In genomic region chr22:17775781-17776470, GRCh38 we compare ENCODE assay signal across 16 cellular contexts. TPM values are rescaled to one million over a fixed set of nuclear protein-coding genes. Genes with fewer than 3 reads are reported as not detected.
A peak's percentile ranks its signal among the peaks of the same experiment; 100 is the strongest.
DNase-seq lines count a peak whose midpoint lies in the region; ATAC-seq and TF ChIP-seq lines count a peak whose summit lies in the region.
"Had no signal": no experiment of that assay in that cellular context is flagged by ENCODE, and none has a peak within 500 bp of the region (broad histone marks: within the 10 kb centered on the region; RNA-seq: fewer than 3 reads in every experiment).

No MANE protein-coding gene starts in this region.

- H3K9me3 ChIP-seq in OCI-LY3 (ENCODE audit: insufficient read depth, low read length): no peaks in the 10 kb centered on the region
- H3K9me3 ChIP-seq in effector memory CD4-positive, alpha-beta T cell (ENCODE audit: control insufficient read depth, low read length): no peaks in the 10 kb centered on the region
- H3K9me3 ChIP-seq in spleen: no peaks in the 10 kb centered on the region
- no peaks in the 10 kb centered on the region for H3K9me3 ChIP-seq in SK-N-SH
- H3K9me3 ChIP-seq: pancreas, testis had no signal

- H3K27ac ChIP-seq in OCI-LY3 (ENCODE audit: low read length) (peak overlapping the region; percentile 49; the same call in 1 of the 2 replicates), spleen (peak overlapping the region in 7 of 8 donors; percentile 89 to 98 (median 93)), SK-N-SH (ENCODE audit: low read depth in 2 of 2, low read length in 1 of 2) (no peak overlapping the region)
- peak overlapping the region; percentile 95 for H3K27ac ChIP-seq in effector memory CD4-positive, alpha-beta T cell (ENCODE audit: insufficient read depth, low read length, poor library complexity, severe bottlenecking)
- H3K27ac ChIP-seq: RWPE1, testis had no signal

- TF ChIP-seq CTCF in OCI-LY3 (IDR thresholded peaks at IDR 0.05; ENCODE audit: low read depth, low read length) (no peak), spleen (IDR thresholded peaks at IDR 0.05 in 8 of 11, conservative IDR thresholded peaks at IDR 0.05 in 3 of 11) (no peak), SK-N-SH (IDR thresholded peaks at IDR 0.05) (no peak)

- H3K27me3 ChIP-seq in OCI-LY3 (ENCODE audit: low read depth, low read length) (no peaks in the 10 kb centered on the region), spleen (replicated peaks in 1 of 7) (no peaks in the 10 kb centered on the region), SK-N-SH (ENCODE audit: insufficient read depth) (no peaks in the 10 kb centered on the region)
- H3K27me3 ChIP-seq in effector memory CD4-positive, alpha-beta T cell (replicated peaks; ENCODE audit: control insufficient read depth, insufficient read depth, low read length, poor library complexity, severe bottlenecking): no peaks in the 10 kb centered on the region
- H3K27me3 ChIP-seq: pancreas, testis had no signal

- peaks cover 70% of the 10 kb centered on the region for H3K4me1 ChIP-seq in OCI-LY3 (ENCODE audit: low read length)
- H3K4me1 ChIP-seq in effector memory CD4-positive, alpha-beta T cell (ENCODE audit: control insufficient read depth, insufficient read depth, low read length, poor library complexity, severe bottlenecking): peaks cover 74% of the 10 kb centered on the region
- peaks cover 66 to 96% (median 88%) of the 10 kb centered on the region in 6 donors for H3K4me1 ChIP-seq in spleen
- H3K4me1 ChIP-seq in SK-N-SH (ENCODE audit: control insufficient read depth in 1 of 2, insufficient read depth in 2 of 2, low read depth in 1 of 2, low read length in 1 of 2): peaks cover 12 to 37% of the 10 kb centered on the region in 2 experiments; a peak in 2 of 4 replicates

- TF ChIP-seq POLR2A in spleen (IDR thresholded peaks at IDR 0.05): no peak

- no peaks in the 10 kb centered on the region for H3K9me2 ChIP-seq in SK-N-SH

- 77 to 87% (median 81%) methylated on average over 10 of the region's 10 CpGs for WGBS in spleen, 5 donors
- 94% methylated on average over 9 of the region's 10 CpGs for WGBS in SK-N-SH (ENCODE audit: low lambda C conversion rate)

- H3K9ac ChIP-seq in OCI-LY3 (ENCODE audit: low read length): no peak overlapping the region
- H3K9ac ChIP-seq in SK-N-SH: no peak overlapping the region

- CTCF ChIA-PET in SK-N-SH (lab: Yijun Ruan, JAX): interaction anchor here (7.2 kb wide), 1 partner anchor 34 kb away, joined by 62 read pairs; no protein-coding TSS in a partner anchor

- H4K20me1 ChIP-seq in OCI-LY3 (ENCODE audit: insufficient read depth, low read length) (peaks cover 23% of the 10 kb centered on the region), SK-N-SH (ENCODE audit: insufficient read depth) (peaks cover 12% of the 10 kb centered on the region)

- H3K36me3 ChIP-seq in OCI-LY3 (replicated peaks; ENCODE audit: low read depth, low read length) (peaks cover 40% of the 10 kb centered on the region), spleen (no peaks in the 10 kb centered on the region), SK-N-SH (replicated peaks in 1 of 2; ENCODE audit: control insufficient read depth in 1 of 2, insufficient read depth in 2 of 2, low read length in 1 of 2) (no peaks in the 10 kb centered on the region)
- no peaks in the 10 kb centered on the region for H3K36me3 ChIP-seq in effector memory CD4-positive, alpha-beta T cell (ENCODE audit: control insufficient read depth, insufficient read depth, low read length)
- H3K36me3 ChIP-seq: pancreas had no signal

- H3K4me3 ChIP-seq in OCI-LY3 (ENCODE audit: low read length): no peak overlapping the region
- no peak overlapping the region for H3K4me3 ChIP-seq in effector memory CD4-positive, alpha-beta T cell (ENCODE audit: insufficient read depth, low read depth, low read length, poor library complexity, severe bottlenecking)
- H3K4me3 ChIP-seq in spleen: peak overlapping the region in 1 of 8 donors; percentile 82
- no peak overlapping the region for H3K4me3 ChIP-seq in SK-N-SH (ENCODE audit: low read depth in 2 of 2, low read length in 1 of 2)
- H3K4me3 ChIP-seq: lung, pancreas, testis had no signal

- POLR2A ChIA-PET in SK-N-SH (lab: Yijun Ruan, JAX): no interaction called here

- no peak overlapping the region for H2AFZ ChIP-seq in OCI-LY3 (ENCODE audit: low read depth, low read length)
- H2AFZ ChIP-seq in SK-N-SH (ENCODE audit: low read depth): no peak overlapping the region

- no peak for TF ChIP-seq EP300 in SK-N-SH (IDR thresholded peaks at IDR 0.05; ENCODE audit: borderline replicate concordance in 1 of 2, low read depth in 1 of 2, low read length in 1 of 2)

- H3K79me2 ChIP-seq in OCI-LY3 (ENCODE audit: low read length) (peaks cover 75% of the 10 kb centered on the region), SK-N-SH (ENCODE audit: insufficient read depth) (peaks cover 21% of the 10 kb centered on the region; the same call in 1 of the 2 replicates)

- TF ChIP-seq RAD21 in SK-N-SH (IDR thresholded peaks at IDR 0.05; ENCODE audit: low read length): no peak

- no peaks in the 10 kb centered on the region for H3F3A ChIP-seq in SK-N-SH (replicated peaks; ENCODE audit: insufficient read depth)

- no peak for ATAC-seq in GM21528 (IDR thresholded peaks at IDR 0.05; ENCODE audit: low FRiP score, unreplicated experiment)
- ATAC-seq: pancreas had no signal

- peak; percentile 61 for DNase-seq in activated effector memory CD4-positive, alpha-beta T cell treated with anti-CD3 and anti-CD28 coated beads, Interleukin-2, amount 50 U/mL, for 16 hours
- DNase-seq in activated effector memory CD4-positive, alpha-beta T cell treated with Interleukin-2 at 50 U/mL for 16 hours: no peak
- no peak for DNase-seq in effector memory CD4-positive, alpha-beta T cell
- DNase-seq in spleen (no peak), NCI-H1436 treated with DMSO at 0.1 percent for 48 hours (lab: John Stamatoyannopoulos, UW) (no peak), SK-N-SH (no peak)
- DNase-seq: DMS53, HFFc6, NCI-H2029 treated with DMSO at 0.1 percent for 48 hours, NCI-H748 treated with DMSO at 0.1 percent for 48 hours, pancreas, testis had no signal

- intact Hi-C loops in spleen (cut with DNase I; ENCODE audit: low total_unique reads): no loop called here

- peak overlapping the region; percentile 94 for H3K4me2 ChIP-seq in OCI-LY3 (ENCODE audit: low read length)
- H3K4me2 ChIP-seq in SK-N-SH: no peak overlapping the region

TF ChIP-seq in SK-N-SH, 30 proteins besides CTCF, POLR2A, EP300 and RAD21:
- TF ChIP-seq CHD2 (IDR thresholded peaks at IDR 0.05; ENCODE audit: low read length, partially characterized antibody) (no peak), TAF1 (IDR thresholded peaks at IDR 0.05; ENCODE audit: borderline replicate concordance, low read depth, low read length) (no peak), GATA2 (CRISPR knock-in tag; IDR thresholded peaks at IDR 0.05) (no peak), FOXJ3 (CRISPR knock-in tag; IDR thresholded peaks at IDR 0.05) (no peak), MXI1 (IDR thresholded peaks at IDR 0.05; ENCODE audit: low read depth, low read length) (no peak), RXRA (IDR thresholded peaks at IDR 0.05; ENCODE audit: borderline replicate concordance, low read depth) (no peak), USF2 (IDR thresholded peaks at IDR 0.05; ENCODE audit: borderline replicate concordance, low read depth, low read length) (no peak), SIN3A (IDR thresholded peaks at IDR 0.05; ENCODE audit: borderline replicate concordance, low read depth, low read length) (no peak), RCOR1 (IDR thresholded peaks at IDR 0.05; ENCODE audit: low read length) (no peak), GABPA (IDR thresholded peaks at IDR 0.05; ENCODE audit: low read depth) (no peak)
- TF ChIP-seq, protein P1, sequence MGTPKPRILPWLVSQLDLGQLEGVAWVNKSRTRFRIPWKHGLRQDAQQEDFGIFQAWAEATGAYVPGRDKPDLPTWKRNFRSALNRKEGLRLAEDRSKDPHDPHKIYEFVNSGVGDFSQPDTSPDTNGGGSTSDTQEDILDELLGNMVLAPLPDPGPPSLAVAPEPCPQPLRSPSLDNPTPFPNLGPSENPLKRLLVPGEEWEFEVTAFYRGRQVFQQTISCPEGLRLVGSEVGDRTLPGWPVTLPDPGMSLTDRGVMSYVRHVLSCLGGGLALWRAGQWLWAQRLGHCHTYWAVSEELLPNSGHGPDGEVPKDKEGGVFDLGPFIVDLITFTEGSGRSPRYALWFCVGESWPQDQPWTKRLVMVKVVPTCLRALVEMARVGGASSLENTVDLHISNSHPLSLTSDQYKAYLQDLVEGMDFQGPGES (IDR thresholded peaks at IDR 0.05; ENCODE audit: low read depth, low read length): no peak

RNA-seq across cellular contexts. Expression of gene BID, which starts 1.7 kb away (rescaled TPM):
- total RNA-seq in spleen: 10 to 100 TPM; 45.4 to 73.4 (median 51.5) TPM
- polyA plus RNA-seq in spleen: 10 to 100 TPM; 37.7 to 49.2 (median 41.3) TPM
- 109 and 139 TPM in 2 replicates for polyA plus RNA-seq in SK-N-SH (2012; rRNA removed)
- polyA plus RNA-seq in SK-N-SH (2012; cell fraction: cytosol; rRNA removed): 74.7 and 105 TPM in 2 replicates
- polyA plus RNA-seq in SK-N-SH (2012; cell fraction: nucleus; rRNA removed): 86.6 and 146 TPM in 2 replicates

Comparison
In these comparisons a context has a peak if more than half of its experiments do, and no peak if none do; other contexts are left out.
1. H3K27ac ChIP-seq: peak in OCI-LY3 (single experiment), effector memory CD4-positive, alpha-beta T cell (single experiment) and spleen (7 of 8); none in SK-N-SH (0 of 2).